11 cellular contexts compared by ENCODE assay signal in genomic region chr1:43766818-43767525, GRCh38. TPM values are rescaled to one million over a fixed set of nuclear protein-coding genes. Genes with fewer than 3 reads are reported as not detected.
DNase-seq lines count a peak whose midpoint lies in the region; ATAC-seq and TF ChIP-seq lines count a peak whose summit lies in the region.
"Had no signal": no experiment of that assay in that cellular context is flagged by ENCODE, and none has a peak within 500 bp of the region (broad histone marks: within the 10 kb centered on the region; RNA-seq: fewer than 3 reads in every experiment).

No MANE protein-coding gene starts in this region.

- H3K27me3 Mint-ChIP-seq in natural killer cell treated with Interleukin-12 subunit alpha and Interleukin-12 subunit beta and Interleukin-15 and Interleukin-18, amount 100 ng/mL, for 72 hours: no peaks in the 10 kb centered on the region

- DNase-seq in DMS79 (lab: John Stamatoyannopoulos, UW) (peak; percentile 34), Kasumi-1 (lab: John Stamatoyannopoulos, UW) (peak; percentile 32 to 33), SJSA1 (ENCODE audit: low read depth in 1 of 2, low spot score in 2 of 2) (no peak), iPS DF 6.9 (ENCODE audit: low read depth, low spot score) (no peak), NCI-H2227 (lab: John Stamatoyannopoulos, UW; ENCODE audit: unreplicated experiment) (no peak), brain microvascular endothelial cell (no peak)
- DNase-seq in natural killer cell treated with Interleukin-12 subunit alpha and Interleukin-12 subunit beta and Interleukin-15 and Interleukin-18, amount 100 ng/mL, for 72 hours (ENCODE audit: low spot score): no peak
- DNase-seq: activated naive CD4-positive, alpha-beta T cell treated with anti-CD3 and anti-CD28 coated beads for 36 hours; NCI-H1092 treated with DMSO at 0.1 percent for 48 hours; NCI-H774 had no signal

- H3K4me1 Mint-ChIP-seq in natural killer cell treated with Interleukin-12 subunit alpha and Interleukin-12 subunit beta and Interleukin-15 and Interleukin-18, amount 100 ng/mL, for 72 hours (ENCODE audit: low read depth in 2 of 2): peaks cover 0 to 5% of the 10 kb centered on the region in 2 donors

- H3K4me1 ChIP-seq in SJSA1 (replicated peaks): peaks cover 26% of the 10 kb centered on the region
- H3K4me1 ChIP-seq in iPS DF 6.9 (ENCODE audit: control insufficient read depth, insufficient read depth, low read length): peaks cover 5% of the 10 kb centered on the region

- H3K4me3 Mint-ChIP-seq in natural killer cell treated with Interleukin-12 subunit alpha and Interleukin-12 subunit beta and Interleukin-15 and Interleukin-18, amount 100 ng/mL, for 72 hours: no peak overlapping the region
- H3K4me3 Mint-ChIP-seq: activated naive CD4-positive, alpha-beta T cell treated with anti-CD3 and anti-CD28 coated beads for 36 hours had no signal

- no CpG with 5 or more reads among the region's 5 CpGs for WGBS in iPS DF 6.9 (ENCODE audit: insufficient coverage, insufficient read length)

- no peak overlapping the region for H3K4me3 ChIP-seq in SJSA1
- H3K4me3 ChIP-seq in iPS DF 6.9 (ENCODE audit: low read length): no peak overlapping the region
- no peak overlapping the region for H3K4me3 ChIP-seq in brain microvascular endothelial cell (ENCODE audit: low read depth, low read length)

- H3K27me3 ChIP-seq in SJSA1 (replicated peaks) (no peaks in the 10 kb centered on the region), iPS DF 6.9 (ENCODE audit: control insufficient read depth, insufficient read depth, low read length) (no peaks in the 10 kb centered on the region), brain microvascular endothelial cell (replicated peaks) (no peaks in the 10 kb centered on the region)

- no peaks in the 10 kb centered on the region for H3K36me3 Mint-ChIP-seq in natural killer cell treated with Interleukin-12 subunit alpha and Interleukin-12 subunit beta and Interleukin-15 and Interleukin-18, amount 100 ng/mL, for 72 hours

- H3K27ac ChIP-seq in SJSA1: peak overlapping the region; percentile 52
- H3K27ac ChIP-seq in iPS DF 6.9 (ENCODE audit: low read length): peak overlapping the region; percentile 85
- no peak overlapping the region for H3K27ac ChIP-seq in brain microvascular endothelial cell

- no peak for TF ChIP-seq CTCF in brain microvascular endothelial cell (IDR thresholded peaks at IDR 0.05; ENCODE audit: low read depth, low read length, missing control alignments)

- H3K36me3 ChIP-seq in SJSA1 (no peaks in the 10 kb centered on the region), iPS DF 6.9 (ENCODE audit: control insufficient read depth, insufficient read depth, low read length) (no peaks in the 10 kb centered on the region), brain microvascular endothelial cell (replicated peaks) (no peaks in the 10 kb centered on the region)

- no peaks in the 10 kb centered on the region for H3K9me3 ChIP-seq in SJSA1 (replicated peaks)
- no peaks in the 10 kb centered on the region for H3K9me3 ChIP-seq in iPS DF 6.9 (ENCODE audit: control insufficient read depth, insufficient read depth, low read length)

- no peak overlapping the region for H3K27ac Mint-ChIP-seq in natural killer cell treated with Interleukin-12 subunit alpha and Interleukin-12 subunit beta and Interleukin-15 and Interleukin-18, amount 100 ng/mL, for 72 hours
- H3K27ac Mint-ChIP-seq: activated naive CD4-positive, alpha-beta T cell treated with anti-CD3 and anti-CD28 coated beads for 36 hours had no signal

- H3K9me3 Mint-ChIP-seq in natural killer cell treated with Interleukin-12 subunit alpha and Interleukin-12 subunit beta and Interleukin-15 and Interleukin-18, amount 100 ng/mL, for 72 hours: no peaks in the 10 kb centered on the region
- H3K9me3 Mint-ChIP-seq: activated naive CD4-positive, alpha-beta T cell treated with anti-CD3 and anti-CD28 coated beads for 36 hours had no signal

- no peak for ATAC-seq in HG03108 (IDR thresholded peaks at IDR 0.05; ENCODE audit: unreplicated experiment)
- no peak for ATAC-seq in natural killer cell treated with Interleukin-12 subunit alpha and Interleukin-12 subunit beta and Interleukin-15 and Interleukin-18, amount 100 ng/mL, for 72 hours

- in situ Hi-C loops in brain microvascular endothelial cell (cut with HindIII; ENCODE audit: low pct_ligation_motif_present, low sequenced_read_pairs): loop anchor here (25.0 kb wide), 1 partner anchor 170 kb away; the partner anchor contains the start of genes ARTN and IPO13

RNA-seq across cellular contexts. Expression of gene ST3GAL3, which starts 59.6 kb away (rescaled TPM):
- 18.7 and 25.0 TPM in 2 replicates for total RNA-seq in SJSA1 (2014; rRNA removed; shearing (Covaris generic))
- 10 to 100 TPM; 20.7 to 49.4 TPM for total RNA-seq in natural killer cell treated with Interleukin-12 subunit alpha and Interleukin-12 subunit beta and Interleukin-15 and Interleukin-18, amount 100 ng/mL, for 72 hours

Comparison
In these comparisons a context has a peak if more than half of its experiments do, and no peak if none do; other contexts are left out.
1. DNase-seq: peak in DMS79 (single experiment) and Kasumi-1 (2 of 2); none in SJSA1 (0 of 2), iPS DF 6.9 (single experiment), NCI-H2227 (single experiment), brain microvascular endothelial cell (single experiment) and natural killer cell treated with Interleukin-12 subunit alpha and Interleukin-12 subunit beta and Interleukin-15 and Interleukin-18, amount 100 ng/mL, for 72 hours (single experiment).